ENCODE assay signal across 1 cellular context in the genomic region with DNA sequence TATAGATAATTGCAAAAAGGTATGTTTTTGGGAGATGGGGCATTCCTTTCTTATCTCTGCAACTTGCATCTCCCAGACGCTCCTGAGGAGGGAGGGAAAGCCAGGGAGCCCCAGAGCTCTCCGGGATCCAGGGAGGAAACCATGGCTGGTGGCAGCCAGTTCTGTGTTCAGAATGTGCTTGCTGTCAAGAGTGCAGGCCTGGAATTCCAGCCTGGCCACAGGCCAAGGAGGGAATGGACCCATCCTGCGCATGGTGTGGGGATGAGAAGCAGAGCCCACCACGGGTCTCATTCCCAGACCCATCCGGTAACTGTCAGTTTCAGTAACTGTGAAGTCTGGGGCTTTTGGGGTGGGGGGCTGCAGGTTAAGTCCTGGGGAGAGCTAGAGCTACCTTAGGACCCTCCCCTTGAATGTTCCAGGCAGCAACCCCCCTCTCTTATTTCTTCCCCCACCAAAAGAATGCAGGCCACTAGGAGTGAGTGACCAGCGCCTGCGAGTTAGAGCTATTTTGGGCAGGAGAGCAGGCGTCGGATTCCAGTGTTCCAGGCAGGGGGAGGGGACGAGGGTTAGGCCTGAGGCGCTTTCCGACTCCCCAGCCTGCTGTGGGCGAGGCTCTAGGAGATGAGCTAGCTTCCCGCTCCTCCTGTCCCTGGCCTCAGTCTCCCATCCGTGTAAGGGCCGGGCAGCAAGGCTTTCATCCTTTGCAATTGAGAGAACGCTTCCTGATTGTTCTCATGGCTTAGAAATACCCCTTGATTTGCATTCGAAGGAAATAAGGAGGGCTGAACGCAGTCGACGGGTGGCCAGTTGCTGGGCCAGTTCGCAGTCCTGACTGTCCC.
TF ChIP-seq lines count a peak whose summit lies in the region.

No MANE protein-coding gene starts in this region.

TF ChIP-seq in WTC11, 78 proteins besides CTCF, POLR2A, EP300 and RAD21 (continued from another document):
- TF ChIP-seq ZNF281 (CRISPR knock-in tag; IDR thresholded peaks at IDR 0.05) (peak; percentile 2; the same call in 1 of the 2 replicates), IRF2 (CRISPR knock-in tag; IDR thresholded peaks at IDR 0.05; ENCODE audit: borderline replicate concordance, low read depth) (no peak), ZNF232 (CRISPR knock-in tag; IDR thresholded peaks at IDR 0.05) (no peak), ZNF425 (CRISPR knock-in tag; conservative IDR thresholded peaks at IDR 0.05) (no peak), GRHL2 (CRISPR knock-in tag; IDR thresholded peaks at IDR 0.05; ENCODE audit: insufficient replicate concordance, severe bottlenecking) (no peak), ELF4 (CRISPR knock-in tag; IDR thresholded peaks at IDR 0.05; ENCODE audit: low read depth) (no peak), TCF7 (CRISPR knock-in tag; IDR thresholded peaks at IDR 0.05; ENCODE audit: low read depth) (no peak), ZBTB21 (CRISPR knock-in tag; IDR thresholded peaks at IDR 0.05; ENCODE audit: borderline replicate concordance) (no peak), SMAD3 (CRISPR knock-in tag; IDR thresholded peaks at IDR 0.05; ENCODE audit: borderline replicate concordance) (no peak), TEAD1 (CRISPR knock-in tag; IDR thresholded peaks at IDR 0.05) (0 out of 2 replicates have a peak, but pooled peaks have one; percentile 8), CREM (CRISPR knock-in tag; IDR thresholded peaks at IDR 0.05) (no peak)
- TF ChIP-seq, protein P1, sequence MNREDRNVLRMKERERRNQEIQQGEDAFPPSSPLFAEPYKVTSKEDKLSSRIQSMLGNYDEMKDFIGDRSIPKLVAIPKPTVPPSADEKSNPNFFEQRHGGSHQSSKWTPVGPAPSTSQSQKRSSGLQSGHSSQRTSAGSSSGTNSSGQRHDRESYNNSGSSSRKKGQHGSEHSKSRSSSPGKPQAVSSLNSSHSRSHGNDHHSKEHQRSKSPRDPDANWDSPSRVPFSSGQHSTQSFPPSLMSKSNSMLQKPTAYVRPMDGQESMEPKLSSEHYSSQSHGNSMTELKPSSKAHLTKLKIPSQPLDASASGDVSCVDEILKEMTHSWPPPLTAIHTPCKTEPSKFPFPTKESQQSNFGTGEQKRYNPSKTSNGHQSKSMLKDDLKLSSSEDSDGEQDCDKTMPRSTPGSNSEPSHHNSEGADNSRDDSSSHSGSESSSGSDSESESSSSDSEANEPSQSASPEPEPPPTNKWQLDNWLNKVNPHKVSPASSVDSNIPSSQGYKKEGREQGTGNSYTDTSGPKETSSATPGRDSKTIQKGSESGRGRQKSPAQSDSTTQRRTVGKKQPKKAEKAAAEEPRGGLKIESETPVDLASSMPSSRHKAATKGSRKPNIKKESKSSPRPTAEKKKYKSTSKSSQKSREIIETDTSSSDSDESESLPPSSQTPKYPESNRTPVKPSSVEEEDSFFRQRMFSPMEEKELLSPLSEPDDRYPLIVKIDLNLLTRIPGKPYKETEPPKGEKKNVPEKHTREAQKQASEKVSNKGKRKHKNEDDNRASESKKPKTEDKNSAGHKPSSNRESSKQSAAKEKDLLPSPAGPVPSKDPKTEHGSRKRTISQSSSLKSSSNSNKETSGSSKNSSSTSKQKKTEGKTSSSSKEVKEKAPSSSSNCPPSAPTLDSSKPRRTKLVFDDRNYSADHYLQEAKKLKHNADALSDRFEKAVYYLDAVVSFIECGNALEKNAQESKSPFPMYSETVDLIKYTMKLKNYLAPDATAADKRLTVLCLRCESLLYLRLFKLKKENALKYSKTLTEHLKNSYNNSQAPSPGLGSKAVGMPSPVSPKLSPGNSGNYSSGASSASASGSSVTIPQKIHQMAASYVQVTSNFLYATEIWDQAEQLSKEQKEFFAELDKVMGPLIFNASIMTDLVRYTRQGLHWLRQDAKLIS (CRISPR knock-in tag; IDR thresholded peaks at IDR 0.05; ENCODE audit: borderline replicate concordance) = peak; percentile 57; the same call in 1 of the 2 replicates
- TF ChIP-seq, protein P2, sequence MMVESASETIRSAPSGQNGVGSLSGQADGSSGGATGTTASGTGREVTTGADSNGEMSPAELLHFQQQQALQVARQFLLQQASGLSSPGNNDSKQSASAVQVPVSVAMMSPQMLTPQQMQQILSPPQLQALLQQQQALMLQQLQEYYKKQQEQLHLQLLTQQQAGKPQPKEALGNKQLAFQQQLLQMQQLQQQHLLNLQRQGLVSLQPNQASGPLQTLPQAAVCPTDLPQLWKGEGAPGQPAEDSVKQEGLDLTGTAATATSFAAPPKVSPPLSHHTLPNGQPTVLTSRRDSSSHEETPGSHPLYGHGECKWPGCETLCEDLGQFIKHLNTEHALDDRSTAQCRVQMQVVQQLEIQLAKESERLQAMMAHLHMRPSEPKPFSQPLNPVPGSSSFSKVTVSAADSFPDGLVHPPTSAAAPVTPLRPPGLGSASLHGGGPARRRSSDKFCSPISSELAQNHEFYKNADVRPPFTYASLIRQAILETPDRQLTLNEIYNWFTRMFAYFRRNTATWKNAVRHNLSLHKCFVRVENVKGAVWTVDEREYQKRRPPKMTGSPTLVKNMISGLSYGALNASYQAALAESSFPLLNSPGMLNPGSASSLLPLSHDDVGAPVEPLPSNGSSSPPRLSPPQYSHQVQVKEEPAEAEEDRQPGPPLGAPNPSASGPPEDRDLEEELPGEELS (CRISPR knock-in tag; IDR thresholded peaks at IDR 0.05) = no peak
- TF ChIP-seq, protein P3, sequence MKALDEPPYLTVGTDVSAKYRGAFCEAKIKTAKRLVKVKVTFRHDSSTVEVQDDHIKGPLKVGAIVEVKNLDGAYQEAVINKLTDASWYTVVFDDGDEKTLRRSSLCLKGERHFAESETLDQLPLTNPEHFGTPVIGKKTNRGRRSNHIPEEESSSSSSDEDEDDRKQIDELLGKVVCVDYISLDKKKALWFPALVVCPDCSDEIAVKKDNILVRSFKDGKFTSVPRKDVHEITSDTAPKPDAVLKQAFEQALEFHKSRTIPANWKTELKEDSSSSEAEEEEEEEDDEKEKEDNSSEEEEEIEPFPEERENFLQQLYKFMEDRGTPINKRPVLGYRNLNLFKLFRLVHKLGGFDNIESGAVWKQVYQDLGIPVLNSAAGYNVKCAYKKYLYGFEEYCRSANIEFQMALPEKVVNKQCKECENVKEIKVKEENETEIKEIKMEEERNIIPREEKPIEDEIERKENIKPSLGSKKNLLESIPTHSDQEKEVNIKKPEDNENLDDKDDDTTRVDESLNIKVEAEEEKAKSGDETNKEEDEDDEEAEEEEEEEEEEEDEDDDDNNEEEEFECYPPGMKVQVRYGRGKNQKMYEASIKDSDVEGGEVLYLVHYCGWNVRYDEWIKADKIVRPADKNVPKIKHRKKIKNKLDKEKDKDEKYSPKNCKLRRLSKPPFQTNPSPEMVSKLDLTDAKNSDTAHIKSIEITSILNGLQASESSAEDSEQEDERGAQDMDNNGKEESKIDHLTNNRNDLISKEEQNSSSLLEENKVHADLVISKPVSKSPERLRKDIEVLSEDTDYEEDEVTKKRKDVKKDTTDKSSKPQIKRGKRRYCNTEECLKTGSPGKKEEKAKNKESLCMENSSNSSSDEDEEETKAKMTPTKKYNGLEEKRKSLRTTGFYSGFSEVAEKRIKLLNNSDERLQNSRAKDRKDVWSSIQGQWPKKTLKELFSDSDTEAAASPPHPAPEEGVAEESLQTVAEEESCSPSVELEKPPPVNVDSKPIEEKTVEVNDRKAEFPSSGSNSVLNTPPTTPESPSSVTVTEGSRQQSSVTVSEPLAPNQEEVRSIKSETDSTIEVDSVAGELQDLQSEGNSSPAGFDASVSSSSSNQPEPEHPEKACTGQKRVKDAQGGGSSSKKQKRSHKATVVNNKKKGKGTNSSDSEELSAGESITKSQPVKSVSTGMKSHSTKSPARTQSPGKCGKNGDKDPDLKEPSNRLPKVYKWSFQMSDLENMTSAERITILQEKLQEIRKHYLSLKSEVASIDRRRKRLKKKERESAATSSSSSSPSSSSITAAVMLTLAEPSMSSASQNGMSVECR (CRISPR knock-in tag; IDR thresholded peaks at IDR 0.05; ENCODE audit: borderline replicate concordance) = 0 out of 2 replicates have a peak, but pooled peaks have one; percentile 23
- TF ChIP-seq, protein P4, sequence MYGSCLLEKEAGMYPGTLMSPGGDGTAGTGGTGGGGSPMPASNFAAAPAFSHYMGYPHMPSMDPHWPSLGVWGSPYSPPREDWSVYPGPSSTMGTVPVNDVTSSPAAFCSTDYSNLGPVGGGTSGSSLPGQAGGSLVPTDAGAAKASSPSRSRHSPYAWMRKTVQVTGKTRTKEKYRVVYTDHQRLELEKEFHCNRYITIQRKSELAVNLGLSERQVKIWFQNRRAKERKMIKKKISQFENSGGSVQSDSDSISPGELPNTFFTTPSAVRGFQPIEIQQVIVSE (CRISPR knock-in tag; IDR thresholded peaks at IDR 0.05; ENCODE audit: borderline replicate concordance) = no peak
